ENCODE assay signal across 9 cellular contexts in the genomic region with DNA sequence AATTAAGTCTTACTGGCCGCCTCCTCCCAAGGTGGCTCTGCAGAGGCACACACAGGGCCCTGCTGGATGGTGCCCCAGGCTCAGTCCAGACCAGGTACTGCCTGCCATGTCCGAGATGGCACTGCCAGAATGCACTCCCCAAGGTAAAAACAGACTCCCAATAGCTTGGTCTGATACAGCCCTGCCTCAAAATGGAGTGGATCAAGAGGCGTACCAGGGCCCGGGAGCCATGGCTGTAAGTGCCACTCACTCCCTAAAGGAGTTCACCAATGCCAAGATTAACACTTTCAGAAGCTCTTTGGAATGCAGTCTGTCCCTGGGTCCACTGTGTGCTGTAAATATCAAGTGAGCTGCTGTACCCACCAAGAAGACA. TPM values are rescaled to one million over a fixed set of nuclear protein-coding genes. Genes with fewer than 3 reads are reported as not detected.
DNase-seq lines count a peak whose midpoint lies in the region; ATAC-seq and TF ChIP-seq lines count a peak whose summit lies in the region.
"Had no signal": no experiment of that assay in that cellular context is flagged by ENCODE, and none has a peak within 500 bp of the region (broad histone marks: within the 10 kb centered on the region; RNA-seq: fewer than 3 reads in every experiment).

No MANE protein-coding gene starts in this region.

- H3K4me3 ChIP-seq in MG63 (peak overlapping the region; percentile 57), ectodermal cell (ENCODE audit: insufficient read depth, low read depth, low read length) (peak overlapping the region; percentile 57)

- no peak for ATAC-seq in natural killer cell treated with Interleukin-12 subunit alpha and Interleukin-12 subunit beta and Interleukin-15 and Interleukin-18, amount 100 ng/mL, for 72 hours
- no peak for ATAC-seq in GM18517 (IDR thresholded peaks at IDR 0.05; ENCODE audit: unreplicated experiment)

- no peak overlapping the region for H3K27ac ChIP-seq in ectodermal cell (ENCODE audit: insufficient read depth, low read depth, low read length, poor library complexity, severe bottlenecking)

- 0 out of 2 replicates have a peak, but pooled peaks cover 5% of the 10 kb centered on the region for H3K9me3 ChIP-seq in MG63
- no peaks in the 10 kb centered on the region for H3K9me3 ChIP-seq in ectodermal cell (ENCODE audit: control insufficient read depth, low read length)

- H3K27me3 ChIP-seq in MG63 (no peaks in the 10 kb centered on the region), ectodermal cell (ENCODE audit: control insufficient read depth, insufficient read depth, low read length, poor library complexity, severe bottlenecking) (peaks cover 27% of the 10 kb centered on the region)

- H3K4me1 Mint-ChIP-seq in natural killer cell treated with Interleukin-12 subunit alpha and Interleukin-12 subunit beta and Interleukin-15 and Interleukin-18, amount 100 ng/mL, for 72 hours (ENCODE audit: low read depth in 2 of 2), result peaks cover 12 to 15% of the 10 kb centered on the region in 2 donors

- no peaks in the 10 kb centered on the region for H3K9me3 Mint-ChIP-seq in natural killer cell treated with Interleukin-12 subunit alpha and Interleukin-12 subunit beta and Interleukin-15 and Interleukin-18, amount 100 ng/mL, for 72 hours

- no peak for TF ChIP-seq POLR2A in erythroblast (IDR thresholded peaks at IDR 0.05; ENCODE audit: low read length)

- H3K36me3 Mint-ChIP-seq in natural killer cell treated with Interleukin-12 subunit alpha and Interleukin-12 subunit beta and Interleukin-15 and Interleukin-18, amount 100 ng/mL, for 72 hours, result no peaks in the 10 kb centered on the region

- H3K36me3 ChIP-seq in MG63 (no peaks in the 10 kb centered on the region), ectodermal cell (ENCODE audit: control insufficient read depth, insufficient read depth, low read length) (no peaks in the 10 kb centered on the region)

- WGBS in ectodermal cell, 2 experiments, result 74 to 76% methylated on average over 4 of the region's 4 CpGs

- peak overlapping the region in 1 of 2 donors; percentile 29 for H3K27ac Mint-ChIP-seq in natural killer cell treated with Interleukin-12 subunit alpha and Interleukin-12 subunit beta and Interleukin-15 and Interleukin-18, amount 100 ng/mL, for 72 hours

- peak; percentile 16 for DNase-seq in AG08396 (ENCODE audit: low spot score)
- DNase-seq in MG63, result no peak
- no peak for DNase-seq in natural killer cell treated with Interleukin-12 subunit alpha and Interleukin-12 subunit beta and Interleukin-15 and Interleukin-18, amount 100 ng/mL, for 72 hours (ENCODE audit: low spot score)
- DNase-seq in NCI-H524 (lab: John Stamatoyannopoulos, UW), result no peak
- DNase-seq in erythroblast (lab: John Stamatoyannopoulos, UW), result no peak
- no peak for DNase-seq in pons (ENCODE audit: low spot score)
- DNase-seq: NCI-H1048 had no signal

- H3K27me3 Mint-ChIP-seq in natural killer cell treated with Interleukin-12 subunit alpha and Interleukin-12 subunit beta and Interleukin-15 and Interleukin-18, amount 100 ng/mL, for 72 hours, result peaks cover 0 to 3% of the 10 kb centered on the region in 2 donors

- peaks cover 23% of the 10 kb centered on the region for H3K4me1 ChIP-seq in ectodermal cell (ENCODE audit: control insufficient read depth, insufficient read depth, low read length)

- peak overlapping the region; percentile 33 for H3K4me3 Mint-ChIP-seq in natural killer cell treated with Interleukin-12 subunit alpha and Interleukin-12 subunit beta and Interleukin-15 and Interleukin-18, amount 100 ng/mL, for 72 hours

RNA-seq across cellular contexts. Expression of a gene that starts 0.6 kb away (rescaled TPM):
- total RNA-seq in MG63 (2014; rRNA removed; shearing (Covaris generic); ENCODE audit: low replicate concordance), result 13.7 and 23.2 TPM in 2 replicates
- polyA plus RNA-seq in ectodermal cell (2013, experiment 1 of 4), result 33.1 TPM
- polyA plus RNA-seq in ectodermal cell (2013, experiment 2 of 4), result 37.6 TPM
- 25.2 TPM for polyA plus RNA-seq in ectodermal cell (2013, experiment 3 of 4)
- polyA plus RNA-seq in ectodermal cell (2013, experiment 4 of 4), result 25.3 TPM
- 10 to 100 TPM; 56.7 to 60.9 TPM for total RNA-seq in natural killer cell treated with Interleukin-12 subunit alpha and Interleukin-12 subunit beta and Interleukin-15 and Interleukin-18, amount 100 ng/mL, for 72 hours
